8 cellular contexts compared by ENCODE assay signal in the genomic region with DNA sequence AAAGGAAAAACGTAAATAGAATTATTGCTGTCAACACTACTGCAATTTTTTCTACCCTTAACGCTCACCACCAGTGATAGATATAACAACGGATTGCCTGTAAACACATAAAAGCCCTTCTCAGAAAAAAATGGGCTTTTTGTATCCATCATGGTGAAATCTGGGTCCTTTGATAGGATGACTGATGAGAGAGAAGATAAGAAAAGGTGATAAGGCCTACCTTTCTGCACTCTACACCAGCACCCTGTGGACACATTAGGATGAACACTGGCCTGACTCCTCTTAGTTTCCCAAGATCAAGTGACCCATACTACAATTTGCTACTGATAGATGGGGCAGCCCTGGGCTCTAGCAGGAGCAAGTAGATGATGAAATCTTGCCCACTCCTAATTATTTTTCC.
"Had no signal": no experiment of that assay in that cellular context is flagged by ENCODE, and none has a peak within 500 bp of the region (broad histone marks: within the 10 kb centered on the region; RNA-seq: fewer than 3 reads in every experiment).

No MANE protein-coding gene starts in this region.

- ATAC-seq: GM12878 had no signal

- FAIRE-seq: G401.6, GM12878, GM12891, GM12892, GM18507, GM19239 had no signal

- H3K4me3 ChIP-seq: GM12878 had no signal

- DNase-seq: GDM1, GF-D8 had no signal
